17 cellular contexts compared by ENCODE assay signal in the genomic region with DNA sequence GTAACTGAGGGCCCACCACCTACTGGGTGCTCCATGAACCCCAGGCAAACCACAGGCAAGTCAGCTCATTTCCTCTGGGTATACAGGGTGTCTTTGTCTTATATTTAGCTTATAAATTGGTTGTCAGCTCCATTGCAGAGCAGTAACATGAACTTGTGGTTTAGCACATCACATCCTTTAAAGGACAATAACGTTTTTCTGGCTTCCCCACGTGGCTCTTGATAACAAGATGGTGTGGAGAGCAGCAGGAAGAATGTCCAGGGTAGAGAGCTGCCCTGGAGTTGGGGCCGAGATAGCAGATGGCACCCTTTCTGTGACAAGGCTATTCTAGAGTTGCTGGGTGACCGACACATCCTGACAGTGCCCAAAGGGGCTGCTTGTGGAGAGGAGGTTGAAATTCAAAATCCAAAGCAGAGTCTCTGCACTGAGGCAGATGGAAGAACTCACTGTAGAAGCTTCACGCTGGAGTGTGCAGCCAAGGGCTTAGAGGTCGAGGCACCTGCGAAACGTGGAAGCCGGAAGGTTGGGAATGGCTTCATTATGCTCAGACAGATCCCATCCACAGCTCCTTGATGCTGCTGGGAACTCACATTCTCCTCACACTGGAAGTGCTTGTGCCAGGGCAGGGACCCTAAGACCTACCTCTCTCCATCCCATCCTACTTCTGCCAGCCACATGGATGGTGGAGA.
DNase-seq lines count a peak whose midpoint lies in the region; ATAC-seq, FAIRE-seq and TF ChIP-seq lines count a peak whose summit lies in the region.
"Had no signal": no experiment of that assay in that cellular context is flagged by ENCODE, and none has a peak within 500 bp of the region (broad histone marks: within the 10 kb centered on the region; RNA-seq: fewer than 3 reads in every experiment).

No MANE protein-coding gene starts in this region.

- no peaks in the 10 kb centered on the region for H3K27me3 ChIP-seq in KMS-11 (ENCODE audit: insufficient read depth, low read depth)
- H3K27me3 ChIP-seq in WERI-Rb-1 (ENCODE audit: insufficient read depth, low read depth, severe bottlenecking), result no peaks in the 10 kb centered on the region
- H3K27me3 ChIP-seq in small intestine (ENCODE audit: control insufficient read depth in 2 of 2, insufficient read depth in 2 of 2, low read length in 2 of 2), result no peaks in the 10 kb centered on the region
- H3K27me3 ChIP-seq in endodermal cell (ENCODE audit: control insufficient read depth, insufficient read depth, low read length, poor library complexity, severe bottlenecking), result no peaks in the 10 kb centered on the region
- no peaks in the 10 kb centered on the region for H3K27me3 ChIP-seq in foreskin keratinocyte
- H3K27me3 ChIP-seq: body of pancreas had no signal

- no peaks in the 10 kb centered on the region for H3K79me2 ChIP-seq in KMS-11 (ENCODE audit: insufficient read depth, low read depth)

- H3K27me3 Mint-ChIP-seq in endodermal cell (ENCODE audit: insufficient read depth), result no peaks in the 10 kb centered on the region

- H3K4me2 ChIP-seq in KMS-11, result peak overlapping the region; percentile 37
- H3K4me2 ChIP-seq: A549, PC-9 had no signal

- H3K27ac Mint-ChIP-seq in endodermal cell, result no peak overlapping the region
- H3K27ac Mint-ChIP-seq: HFFc6 had no signal

- H3K27ac ChIP-seq in KMS-11 (no peak overlapping the region), WERI-Rb-1 (no peak overlapping the region), small intestine (ENCODE audit: low read depth in 1 of 2, low read length in 1 of 2) (no peak overlapping the region), endodermal cell (ENCODE audit: low read depth, low read length) (no peak overlapping the region), foreskin keratinocyte (no peak overlapping the region)
- H3K27ac ChIP-seq: A549, body of pancreas, PC-9 had no signal

- peaks cover 6% of the 10 kb centered on the region for H3K9me3 Mint-ChIP-seq in endodermal cell
- H3K9me3 Mint-ChIP-seq: HFFc6 had no signal

- DNase-seq in SIG-M5 treated with dmso at 0.1 percent for 504 hours (lab: John Stamatoyannopoulos, UW; ENCODE audit: unreplicated experiment) (peak; percentile 16), SIG-M5 (lab: John Stamatoyannopoulos, UW) (no peak), WERI-Rb-1 (peak; percentile 26), left kidney (ENCODE audit: low read depth, low spot score) (peak; percentile 36), small intestine (no peak), endodermal cell (no peak), foreskin keratinocyte (no peak)
- DNase-seq: activated gamma-delta T cell; body of pancreas; COR-L47; effector CD8-positive, alpha-beta T cell; foreskin fibroblast; HFFc6; NCI-H446; PC-9 had no signal

- peaks cover 69% of the 10 kb centered on the region for H3K4me1 ChIP-seq in KMS-11 (ENCODE audit: low read depth, poor library complexity, severe bottlenecking)
- H3K4me1 ChIP-seq in small intestine (ENCODE audit: control insufficient read depth in 2 of 2, insufficient read depth in 1 of 2, low read depth in 1 of 2, low read length in 1 of 2), result peaks cover 0 to 4% of the 10 kb centered on the region in 2 donors
- peaks cover 7% of the 10 kb centered on the region for H3K4me1 ChIP-seq in endodermal cell (ENCODE audit: control insufficient read depth, insufficient read depth, low read length)
- no peaks in the 10 kb centered on the region for H3K4me1 ChIP-seq in foreskin keratinocyte
- H3K4me1 ChIP-seq: A549, body of pancreas had no signal

- H3K9ac ChIP-seq in KMS-11 (no peak overlapping the region), endodermal cell (ENCODE audit: extremely low read depth, low read length, poor library complexity, severe bottlenecking) (no peak overlapping the region)

- H3K36me3 Mint-ChIP-seq in endodermal cell (ENCODE audit: low read depth), result peaks cover 9% of the 10 kb centered on the region

- FAIRE-seq in small intestine (lab: Jason Lieb, UNC), result no peak
- FAIRE-seq: A549 had no signal

- H3K36me3 ChIP-seq in KMS-11 (ENCODE audit: insufficient read depth), result no peaks in the 10 kb centered on the region
- H3K36me3 ChIP-seq in WERI-Rb-1, result no peaks in the 10 kb centered on the region; the same call in 1 of the 2 replicates
- no peaks in the 10 kb centered on the region for H3K36me3 ChIP-seq in small intestine (ENCODE audit: control insufficient read depth in 2 of 2, insufficient read depth in 2 of 2, low read length in 2 of 2)
- no peaks in the 10 kb centered on the region for H3K36me3 ChIP-seq in endodermal cell (ENCODE audit: control insufficient read depth, insufficient read depth, low read length)

- no peaks in the 10 kb centered on the region for H4K20me1 ChIP-seq in KMS-11 (ENCODE audit: insufficient read depth)

- peaks cover 15% of the 10 kb centered on the region for H3K4me1 Mint-ChIP-seq in endodermal cell

- no peak overlapping the region for H3K4me3 Mint-ChIP-seq in endodermal cell
- H3K4me3 Mint-ChIP-seq: HFFc6 had no signal

- TF ChIP-seq CTCF in KMS-11 (conservative IDR thresholded peaks at IDR 0.05; ENCODE audit: low read depth, low read length) (no peak), WERI-Rb-1 (IDR thresholded peaks at IDR 0.05; ENCODE audit: low read depth, low read length) (no peak), endodermal cell (conservative IDR thresholded peaks at IDR 0.05) (no peak), foreskin keratinocyte (conservative IDR thresholded peaks at IDR 0.05) (no peak)

- H3K4me3 ChIP-seq in KMS-11 (IDR thresholded peaks at IDR 0.05; ENCODE audit: insufficient read depth, low read depth, low read length) (no peak overlapping the region), WERI-Rb-1 (ENCODE audit: low read depth, low read length) (no peak overlapping the region), small intestine (ENCODE audit: low read depth in 1 of 2, low read length in 2 of 2) (no peak overlapping the region), endodermal cell (ENCODE audit: low read length) (no peak overlapping the region)
- H3K4me3 ChIP-seq: A549, body of pancreas, PC-9 had no signal

- H3K9me3 ChIP-seq in WERI-Rb-1 (ENCODE audit: severe bottlenecking) (no peaks in the 10 kb centered on the region), small intestine (ENCODE audit: control insufficient read depth, low read depth) (no peaks in the 10 kb centered on the region), endodermal cell (ENCODE audit: control insufficient read depth, low read length) (peaks cover 5% of the 10 kb centered on the region)
- H3K9me3 ChIP-seq: A549, body of pancreas had no signal

- ATAC-seq in foreskin keratinocyte, result no peak
- ATAC-seq: A549, body of pancreas had no signal

- H2AFZ ChIP-seq in KMS-11 (ENCODE audit: low read depth), result no peak overlapping the region; the same call in 1 of the 2 replicates
- H2AFZ ChIP-seq: PC-9 had no signal

- 65 to 68% (median 68%) methylated on average over 9 of the region's 9 CpGs for WGBS in small intestine, 3 donors
- WGBS in endodermal cell (ENCODE audit: insufficient coverage in 1 of 2, insufficient read length in 1 of 2), 2 experiments, result 85 to 97% methylated on average over 6 to 9 of the region's 9 CpGs

Comparison
In these comparisons a context has a peak if more than half of its experiments do, and no peak if none do; other contexts are left out.
1. DNase-seq: peak in SIG-M5 treated with dmso at 0.1 percent for 504 hours (single experiment), WERI-Rb-1 (single experiment) and left kidney (single experiment); none in SIG-M5 (single experiment), small intestine (single experiment), endodermal cell (single experiment) and foreskin keratinocyte (0 of 2).